Comparison of ENCODE assay signal across 11 cellular contexts in the genomic region with DNA sequence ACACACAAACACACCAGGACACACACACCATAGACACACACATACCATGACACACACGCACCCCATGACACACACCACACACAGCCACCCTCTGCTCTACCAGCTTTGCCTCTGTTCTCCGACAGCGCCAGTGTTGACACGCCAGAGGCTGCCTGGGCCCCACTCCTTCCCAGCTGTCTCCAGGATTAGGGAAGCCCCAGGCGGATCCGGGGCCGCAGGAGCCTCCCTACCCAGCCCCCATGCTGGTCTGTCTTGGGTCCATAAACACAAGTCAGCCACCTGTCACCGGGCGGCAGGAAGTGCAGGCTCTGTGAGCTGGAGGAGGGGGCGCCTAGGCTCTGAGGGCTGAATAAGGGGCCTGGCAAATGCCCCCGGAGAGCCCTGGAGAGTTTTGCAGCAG. TPM values are rescaled to one million over a fixed set of nuclear protein-coding genes. Genes with fewer than 3 reads are reported as not detected.
DNase-seq lines count a peak whose midpoint lies in the region; ATAC-seq lines count a peak whose summit lies in the region.
"Had no signal": no experiment of that assay in that cellular context is flagged by ENCODE, and none has a peak within 500 bp of the region (broad histone marks: within the 10 kb centered on the region; RNA-seq: fewer than 3 reads in every experiment).

No MANE protein-coding gene starts in this region.

- no peak for ATAC-seq in HG03457 (IDR thresholded peaks at IDR 0.05; ENCODE audit: unreplicated experiment)

- peak; percentile 83 for DNase-seq in COR-L47 (lab: John Stamatoyannopoulos, UW)
- DNase-seq in NCI-H1694 treated with DMSO at 0.1 percent for 48 hours (lab: John Stamatoyannopoulos, UW) = peak; percentile 89
- DNase-seq in SHP77 treated with DMSO at 0.1 percent for 48 hours (lab: John Stamatoyannopoulos, UW) = peak; percentile 78
- DNase-seq in left kidney (ENCODE audit: low read depth, low spot score) = peak; percentile 71
- no peak for DNase-seq in ureter (ENCODE audit: low spot score)
- no peak for DNase-seq in activated CD8-positive, alpha-beta memory T cell treated with anti-CD3 and anti-CD28 coated beads for 24 hours
- DNase-seq in activated CD4-positive, alpha-beta T cell treated with anti-CD3 and anti-CD28 coated beads for 1 hour = no peak
- DNase-seq: dorsolateral prefrontal cortex, NCI-H1048, ovary had no signal

RNA-seq across cellular contexts. Expression of a gene that starts 10.5 kb away (rescaled TPM):
- 37.0 TPM for total RNA-seq in ureter

RNA-seq across cellular contexts. Expression of a gene that starts 11.3 kb away (rescaled TPM):
- 12.4 TPM for total RNA-seq in ureter

Comparison
In these comparisons a context has a peak if more than half of its experiments do, and no peak if none do; other contexts are left out.
1. DNase-seq: peak in COR-L47 (single experiment), NCI-H1694 treated with DMSO at 0.1 percent for 48 hours (single experiment), SHP77 treated with DMSO at 0.1 percent for 48 hours (single experiment) and left kidney (single experiment); none in ureter (single experiment), activated CD8-positive, alpha-beta memory T cell treated with anti-CD3 and anti-CD28 coated beads for 24 hours (single experiment) and activated CD4-positive, alpha-beta T cell treated with anti-CD3 and anti-CD28 coated beads for 1 hour (single experiment).